In the genomic region with DNA sequence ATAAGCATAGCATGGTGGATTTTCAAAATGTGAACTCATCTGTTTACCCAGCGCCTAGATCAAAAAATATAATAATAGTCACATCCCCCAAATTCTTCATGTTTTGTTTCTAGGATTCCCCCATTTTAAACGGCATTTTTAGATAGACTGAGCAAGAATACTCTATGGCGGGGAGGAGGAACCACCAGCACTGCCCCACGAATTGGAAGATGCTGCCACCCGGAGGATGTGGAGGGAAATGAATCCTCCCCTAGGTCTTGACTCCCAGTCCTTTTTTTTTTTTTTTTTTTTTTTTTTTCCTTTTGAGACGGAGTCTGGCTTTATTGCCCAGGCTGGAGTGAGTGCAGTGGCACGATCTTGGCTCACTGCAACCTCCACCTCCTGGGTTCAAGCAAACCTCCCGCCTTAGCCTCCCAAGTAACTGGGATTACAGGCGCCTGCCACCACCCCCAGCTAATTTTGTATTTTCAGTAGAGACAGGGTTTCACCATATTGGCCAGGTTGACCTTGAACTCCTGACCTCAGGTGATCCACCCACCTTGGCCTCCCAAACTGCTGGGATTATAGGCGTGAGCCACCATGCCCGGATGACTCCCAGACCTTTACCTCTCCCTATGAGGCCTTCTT, we compare ENCODE assay signal across 9 cellular contexts. TPM values are rescaled to one million over a fixed set of nuclear protein-coding genes. Genes with fewer than 3 reads are reported as not detected.
DNase-seq lines count a peak whose midpoint lies in the region; ATAC-seq and TF ChIP-seq lines count a peak whose summit lies in the region.
"Not testable (repeated sequence)": the region's sequence is repeated elsewhere in the genome, so short reads cannot be mapped to it uniquely, and the experiment has no call there.
"Had no signal": no experiment of that assay in that cellular context is flagged by ENCODE, and none has a peak within 500 bp of the region (broad histone marks: within the 10 kb centered on the region; RNA-seq: fewer than 3 reads in every experiment).

No MANE protein-coding gene starts in this region.

- H3K4me1 Mint-ChIP-seq in naive B cell = not testable (repeated sequence)

- peak overlapping the region in 1 of 6 donors; percentile 15 for H3K27ac Mint-ChIP-seq in naive B cell

- H3K4me1 ChIP-seq in HEK293 (ENCODE audit: control insufficient read depth, insufficient read depth, low read length) = not testable (repeated sequence)

- DNase-seq in Caki2 (ENCODE audit: low read depth) = peak; percentile 57
- DNase-seq in NCI-H2081 treated with DMSO at 0.1 percent for 48 hours (lab: John Stamatoyannopoulos, UW) = peak; percentile 29
- peak; percentile 86 for DNase-seq in SW480 (ENCODE audit: low spot score)
- DNase-seq in activated naive CD4-positive, alpha-beta T cell treated with Interleukin-2 at 50 U/mL for 16 hours = peak; percentile 69
- DNase-seq in fibroblast of peridontal ligament (ENCODE audit: extremely low read depth) = peak; percentile 82
- peak; percentile 43 for DNase-seq in naive B cell
- peak; percentile 26 to 40 for DNase-seq in stimulated activated CD8-positive, alpha-beta memory T cell treated with anti-CD3 and anti-CD28 coated beads, Interleukin-2, amount 100 ng/mL, for 48 hours (ENCODE audit: low read depth in 2 of 2)

- peaks cover 54 to 61% (median 57%) of the 10 kb centered on the region in 3 donors for H3K27me3 Mint-ChIP-seq in naive B cell

- H3K36me3 Mint-ChIP-seq in naive B cell = not testable (repeated sequence)

- ATAC-seq in naive B cell (ENCODE audit: low read depth in 2 of 2) = peak; percentile 71 to 77

- not testable (repeated sequence) for H3K36me3 ChIP-seq in HEK293 (ENCODE audit: control insufficient read depth in 2 of 2, insufficient read depth in 1 of 2, low read length in 2 of 2)

- H3K4me3 ChIP-seq in HEK293 (ENCODE audit: low read depth, low read length) = not testable (repeated sequence)

- not testable (repeated sequence) for H3K9me3 ChIP-seq in HEK293 (ENCODE audit: control insufficient read depth, insufficient read depth, low read depth, low read length)

- peak; percentile 58; the same call in 1 of the 2 replicates for TF ChIP-seq CTCF in HEK293 (tag by site-specific recombination; IDR thresholded peaks at IDR 0.05)

- not testable (repeated sequence) for H3K9me3 Mint-ChIP-seq in naive B cell

- POLR2A ChIA-PET in HEK293 (lab: Yijun Ruan, JAX) = interaction anchor here (0.7 kb wide), 1 partner anchor 113 kb away, joined by 3 read pairs; no protein-coding TSS in a partner anchor

- H3K4me3 Mint-ChIP-seq in naive B cell = not testable (repeated sequence)

- CTCF ChIA-PET in HEK293 (lab: Yijun Ruan, JAX) = interaction anchor here (0.6 to 3.9 kb wide), 7 partner anchors 41 to 1129 kb away, joined by 3 to 39 read pairs (median 3); no protein-coding TSS in a partner anchor

- in situ Hi-C loops in Caki2 (cut with HindIII; ENCODE audit: low pct_unique_long_range_greater_than_20kb, low sequenced_read_pairs) = not testable (repeated sequence)

- H3K27ac ChIP-seq in HEK293 (ENCODE audit: extremely low read depth, low read depth, low read length) = not testable (repeated sequence)

TF ChIP-seq in HEK293, 187 proteins besides CTCF, POLR2A, EP300 and RAD21:
- peak; percentile 63 for TF ChIP-seq ZNF654 (tag by site-specific recombination; IDR thresholded peaks at IDR 0.05; ENCODE audit: low read depth)
- 0 out of 2 replicates have a peak, but pooled peaks have one; percentile 32 for TF ChIP-seq ZNF121 (tag by site-specific recombination; IDR thresholded peaks at IDR 0.05)

RNA-seq across cellular contexts. Expression of a gene that starts 7.5 kb away (rescaled TPM):
- total RNA-seq in Caki2 (2014; rRNA removed; shearing (Covaris generic); ENCODE audit: low replicate concordance) = 115 and 120 TPM in 2 replicates
- polyA plus RNA-seq in naive B cell (ENCODE audit: low read depth in 6 of 6) = not detected
- total RNA-seq: subcutaneous adipose tissue had no signal

Comparison
In these comparisons a context has a peak if more than half of its experiments do, and no peak if none do; other contexts are left out.
1. DNase-seq: peak in every context shown above with its lines; median percentile 86 in SW480; 82 in fibroblast of peridontal ligament; 69 in activated naive CD4-positive, alpha-beta T cell treated with Interleukin-2 at 50 U/mL for 16 hours; 57 in Caki2; 43 in naive B cell; 33 in stimulated activated CD8-positive, alpha-beta memory T cell treated with anti-CD3 and anti-CD28 coated beads, Interleukin-2, amount 100 ng/mL, for 48 hours; 29 in NCI-H2081 treated with DMSO at 0.1 percent for 48 hours.